Comparison of ENCODE assay signal across 20 cellular contexts in the genomic region with DNA sequence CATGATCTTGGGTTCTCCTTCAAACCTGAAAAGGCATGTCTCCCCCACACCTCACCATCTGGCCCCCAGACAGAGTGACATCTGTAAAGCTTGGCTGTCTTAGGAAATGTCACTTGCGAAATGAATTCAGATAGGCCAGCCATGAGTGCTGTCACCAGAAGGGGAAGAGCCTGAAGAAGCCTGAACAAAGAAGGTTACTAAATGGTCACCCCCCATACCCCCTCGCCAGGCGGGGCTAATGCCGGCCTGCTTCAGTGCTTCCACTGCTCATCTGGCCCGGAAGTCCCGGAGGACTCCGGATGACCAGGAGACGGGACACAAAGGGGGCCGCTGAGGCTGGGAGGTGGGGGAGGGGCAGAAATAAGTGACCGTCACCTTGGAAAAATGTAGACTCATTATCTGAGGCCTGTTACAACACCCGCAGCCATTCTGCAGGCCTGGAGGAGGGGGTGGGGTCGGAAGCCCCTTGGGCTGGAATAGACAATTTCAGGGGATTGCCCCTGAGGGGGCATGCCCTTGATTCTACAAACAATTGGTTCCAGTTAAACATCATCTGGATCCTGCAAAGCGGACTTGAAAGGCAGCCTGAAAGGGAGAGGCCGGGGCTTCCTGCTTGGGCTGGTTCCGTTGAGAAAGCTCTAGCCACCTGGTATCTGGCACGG. TPM values are rescaled to one million over a fixed set of nuclear protein-coding genes. Genes with fewer than 3 reads are reported as not detected.
A peak's percentile ranks its signal among the peaks of the same experiment; 100 is the strongest.
DNase-seq lines count a peak whose midpoint lies in the region; ATAC-seq and TF ChIP-seq lines count a peak whose summit lies in the region.
"Had no signal": no experiment of that assay in that cellular context is flagged by ENCODE, and none has a peak within 500 bp of the region (broad histone marks: within the 10 kb centered on the region; RNA-seq: fewer than 3 reads in every experiment).

No MANE protein-coding gene starts in this region.

- H3K4me3 ChIP-seq in neural progenitor cell (no peak overlapping the region), ovary (no peak overlapping the region)
- no peak overlapping the region for H3K4me3 ChIP-seq in naive thymus-derived CD4-positive, alpha-beta T cell (ENCODE audit: low read length)
- H3K4me3 ChIP-seq: upper lobe of right lung had no signal

- H3K36me3 ChIP-seq in neural progenitor cell (no peaks in the 10 kb centered on the region), ovary (peaks cover 2% of the 10 kb centered on the region)
- H3K36me3 ChIP-seq in naive thymus-derived CD4-positive, alpha-beta T cell (ENCODE audit: control insufficient read depth in 2 of 3, insufficient read depth in 3 of 3, low read length in 3 of 3): peaks cover 11 to 85% (median 15%) of the 10 kb centered on the region in 3 experiments

- no peak overlapping the region for H3K4me2 ChIP-seq in neural progenitor cell

- H3K27ac Mint-ChIP-seq in brain: peak overlapping the region in 3 of 5 experiments; percentile 43 to 82 (median 64)
- H3K27ac Mint-ChIP-seq in neural progenitor cell: peak overlapping the region; percentile 98
- H3K27ac Mint-ChIP-seq in naive thymus-derived CD4-positive, alpha-beta T cell: peak overlapping the region in 2 of 9 donors; percentile 29 to 51
- no peak overlapping the region for H3K27ac Mint-ChIP-seq in natural killer cell

- intact Hi-C loops in ovary (cut with DNase I) (no loop called here), natural killer cell (cut with micrococcal nuclease) (no loop called here)
- intact Hi-C loops in naive thymus-derived CD4-positive, alpha-beta T cell (cut with micrococcal nuclease): loop anchor here in 1 of 2 donors (1.0 kb wide), 1 partner anchor 211 kb away; no protein-coding TSS in a partner anchor

- H3K27me3 Mint-ChIP-seq in brain (no peaks in the 10 kb centered on the region), neural progenitor cell (ENCODE audit: insufficient read depth, low read depth) (peaks cover 3% of the 10 kb centered on the region), natural killer cell (ENCODE audit: low read depth in 2 of 2) (no peaks in the 10 kb centered on the region)
- H3K27me3 Mint-ChIP-seq in naive thymus-derived CD4-positive, alpha-beta T cell: no peaks in the 10 kb centered on the region
- H3K27me3 Mint-ChIP-seq: CD8-positive, alpha-beta memory T cell; effector memory CD8-positive, alpha-beta T cell; naive B cell had no signal

- no peaks in the 10 kb centered on the region for H3F3A ChIP-seq in neural progenitor cell (ENCODE audit: low read depth)

- H3K9me3 Mint-ChIP-seq in brain (no peaks in the 10 kb centered on the region), neural progenitor cell (no peaks in the 10 kb centered on the region), natural killer cell (no peaks in the 10 kb centered on the region)
- no peaks in the 10 kb centered on the region for H3K9me3 Mint-ChIP-seq in naive thymus-derived CD4-positive, alpha-beta T cell
- H3K9me3 Mint-ChIP-seq: CD8-positive, alpha-beta memory T cell; effector memory CD8-positive, alpha-beta T cell; naive B cell had no signal

- H3K4me1 ChIP-seq in neural progenitor cell (no peaks in the 10 kb centered on the region), ovary (ENCODE audit: insufficient read depth) (no peaks in the 10 kb centered on the region)
- H3K4me1 ChIP-seq in naive thymus-derived CD4-positive, alpha-beta T cell (ENCODE audit: control insufficient read depth in 2 of 2, insufficient read depth in 2 of 2, low read length in 2 of 2): no peaks in the 10 kb centered on the region
- H3K4me1 ChIP-seq: upper lobe of right lung had no signal

- no peak overlapping the region for H2AFZ ChIP-seq in neural progenitor cell (replicated peaks)

- H3K4me1 Mint-ChIP-seq in brain (peaks cover 6% of the 10 kb centered on the region), neural progenitor cell (peaks cover 22% of the 10 kb centered on the region), natural killer cell (peaks cover 0 to 4% of the 10 kb centered on the region in 2 donors)
- peaks cover 0 to 7% (median 6%) of the 10 kb centered on the region in 7 donors for H3K4me1 Mint-ChIP-seq in naive thymus-derived CD4-positive, alpha-beta T cell

- POLR2A ChIA-PET in naive thymus-derived CD4-positive, alpha-beta T cell (lab: Charles Lee): no interaction called here

- TF ChIP-seq CTCF in brain (conservative IDR thresholded peaks at IDR 0.05) (no peak), neural progenitor cell (IDR thresholded peaks at IDR 0.05) (no peak), ovary (IDR thresholded peaks at IDR 0.05) (no peak), natural killer cell (IDR thresholded peaks at IDR 0.05) (no peak)

- H3K9ac ChIP-seq in neural progenitor cell: no peak overlapping the region

- H3K36me3 Mint-ChIP-seq in brain (peaks cover 19% of the 10 kb centered on the region), neural progenitor cell (peaks cover 24% of the 10 kb centered on the region), natural killer cell (peaks cover 22% of the 10 kb centered on the region)
- H3K36me3 Mint-ChIP-seq in naive thymus-derived CD4-positive, alpha-beta T cell: peaks cover 3 to 37% (median 11%) of the 10 kb centered on the region in 5 donors

- H3K4me3 Mint-ChIP-seq in brain (no peak overlapping the region), neural progenitor cell (peak overlapping the region; percentile 36), natural killer cell (no peak overlapping the region)
- H3K4me3 Mint-ChIP-seq in naive thymus-derived CD4-positive, alpha-beta T cell: no peak overlapping the region
- H3K4me3 Mint-ChIP-seq: CD8-positive, alpha-beta memory T cell; effector memory CD8-positive, alpha-beta T cell; naive B cell had no signal

- H3K27me3 ChIP-seq in neural progenitor cell (no peaks in the 10 kb centered on the region), ovary (no peaks in the 10 kb centered on the region)
- no peaks in the 10 kb centered on the region for H3K27me3 ChIP-seq in naive thymus-derived CD4-positive, alpha-beta T cell (ENCODE audit: control insufficient read depth in 2 of 2, insufficient read depth in 2 of 2, low read length in 2 of 2)
- H3K27me3 ChIP-seq: upper lobe of right lung had no signal

- H3K79me2 ChIP-seq in neural progenitor cell (ENCODE audit: low read depth): no peaks in the 10 kb centered on the region

- CTCF ChIA-PET in naive thymus-derived CD4-positive, alpha-beta T cell (lab: Charles Lee): interaction anchor here (0.6 to 1.0 kb wide), 2 partner anchors 26 to 72 kb away, joined by 3 to 4 read pairs; no protein-coding TSS in a partner anchor

- DNase-seq in AML-193 (lab: John Stamatoyannopoulos, UW): peak; percentile 67 to 69
- peak; percentile 81 for DNase-seq in MV-4-11 (lab: John Stamatoyannopoulos, UW)
- DNase-seq in neural progenitor cell (ENCODE audit: low spot score): no peak
- no peak for DNase-seq in ovary
- no peak for DNase-seq in naive thymus-derived CD4-positive, alpha-beta T cell
- no peak for DNase-seq in natural killer cell
- no peak for DNase-seq in NCI-H1930 (lab: John Stamatoyannopoulos, UW)
- DNase-seq: activated gamma-delta T cell; amniotic stem cell; CD8-positive, alpha-beta memory T cell; effector memory CD8-positive, alpha-beta T cell; head of caudate nucleus; naive B cell; NCI-H187 treated with DMSO at 0.1 percent for 48 hours; NCI-H526; PC-3; stimulated activated naive CD8-positive, alpha-beta T cell treated with anti-CD3 and anti-CD28 coated beads, Interleukin-15, Interleukin-2, amounts not matched to agents 100 U/mL and 50 U/mL, for 24 hours; upper lobe of right lung had no signal

- TF ChIP-seq EP300 in ovary (IDR thresholded peaks at IDR 0.05): no peak

- peaks cover 3% of the 10 kb centered on the region for H4K20me1 ChIP-seq in neural progenitor cell (ENCODE audit: low read depth)

- WGBS in ovary, 3 donors: 89 to 94% (median 90%) methylated on average over 16 of the region's 16 CpGs

- no peak for ATAC-seq in naive thymus-derived CD4-positive, alpha-beta T cell
- no peak for ATAC-seq in natural killer cell
- ATAC-seq: effector memory CD8-positive, alpha-beta T cell; PC-3; right cardiac atrium; stimulated activated naive CD8-positive, alpha-beta T cell treated with anti-CD3 and anti-CD28 coated beads, Interleukin-15, Interleukin-2, amounts not matched to agents 100 U/mL and 50 U/mL, for 24 hours; upper lobe of right lung had no signal

- no peaks in the 10 kb centered on the region for H3K9me3 ChIP-seq in neural progenitor cell (ENCODE audit: low read depth)
- no peaks in the 10 kb centered on the region for H3K9me3 ChIP-seq in ovary
- H3K9me3 ChIP-seq in naive thymus-derived CD4-positive, alpha-beta T cell (ENCODE audit: control insufficient read depth in 2 of 3, low read length in 3 of 3): no peaks in the 10 kb centered on the region
- H3K9me3 ChIP-seq: upper lobe of right lung had no signal

- H3K27ac ChIP-seq in neural progenitor cell: no peak overlapping the region
- H3K27ac ChIP-seq in ovary: no peak overlapping the region
- H3K27ac ChIP-seq in naive thymus-derived CD4-positive, alpha-beta T cell (ENCODE audit: low read depth, low read length): no peak overlapping the region
- H3K27ac ChIP-seq: upper lobe of right lung had no signal

- TF ChIP-seq POLR2A in ovary (IDR thresholded peaks at IDR 0.05): no peak

RNA-seq across cellular contexts. Expression of a gene that starts 43.2 kb away (rescaled TPM):
- polyA plus RNA-seq in brain (ENCODE audit: insufficient read depth, low read depth, low replicate concordance) (17.4 TPM), ovary (10 to 100 TPM; 19.8 to 60.2 TPM)
- total RNA-seq in neural progenitor cell (ENCODE audit: low replicate concordance) (42.9 and 44.6 TPM in 2 replicates), ovary (10 to 100 TPM; 20.5 to 60.9 (median 49.1) TPM), natural killer cell (10 to 100 TPM; 40.3 to 53.6 (median 42.8) TPM)
- 100 to 1,000 TPM in 1 of 5 experiments, 10 to 100 TPM in 4; 55.7 to 104 (median 84.3) TPM for total RNA-seq in naive thymus-derived CD4-positive, alpha-beta T cell
- polyA plus RNA-seq in naive thymus-derived CD4-positive, alpha-beta T cell: 10 to 100 TPM; 33.8 to 65.1 TPM

Comparison
In these comparisons a context has a peak if more than half of its experiments do, and no peak if none do; other contexts are left out.
1. DNase-seq: peak in AML-193 (2 of 2) and MV-4-11 (single experiment); none in neural progenitor cell (single experiment), ovary (0 of 5), naive thymus-derived CD4-positive, alpha-beta T cell (0 of 9), natural killer cell (single experiment) and NCI-H1930 (0 of 2).
2. H3K27ac Mint-ChIP-seq: peak in brain (3 of 5) and neural progenitor cell (single experiment); none in natural killer cell (0 of 2).